In the genomic region with DNA sequence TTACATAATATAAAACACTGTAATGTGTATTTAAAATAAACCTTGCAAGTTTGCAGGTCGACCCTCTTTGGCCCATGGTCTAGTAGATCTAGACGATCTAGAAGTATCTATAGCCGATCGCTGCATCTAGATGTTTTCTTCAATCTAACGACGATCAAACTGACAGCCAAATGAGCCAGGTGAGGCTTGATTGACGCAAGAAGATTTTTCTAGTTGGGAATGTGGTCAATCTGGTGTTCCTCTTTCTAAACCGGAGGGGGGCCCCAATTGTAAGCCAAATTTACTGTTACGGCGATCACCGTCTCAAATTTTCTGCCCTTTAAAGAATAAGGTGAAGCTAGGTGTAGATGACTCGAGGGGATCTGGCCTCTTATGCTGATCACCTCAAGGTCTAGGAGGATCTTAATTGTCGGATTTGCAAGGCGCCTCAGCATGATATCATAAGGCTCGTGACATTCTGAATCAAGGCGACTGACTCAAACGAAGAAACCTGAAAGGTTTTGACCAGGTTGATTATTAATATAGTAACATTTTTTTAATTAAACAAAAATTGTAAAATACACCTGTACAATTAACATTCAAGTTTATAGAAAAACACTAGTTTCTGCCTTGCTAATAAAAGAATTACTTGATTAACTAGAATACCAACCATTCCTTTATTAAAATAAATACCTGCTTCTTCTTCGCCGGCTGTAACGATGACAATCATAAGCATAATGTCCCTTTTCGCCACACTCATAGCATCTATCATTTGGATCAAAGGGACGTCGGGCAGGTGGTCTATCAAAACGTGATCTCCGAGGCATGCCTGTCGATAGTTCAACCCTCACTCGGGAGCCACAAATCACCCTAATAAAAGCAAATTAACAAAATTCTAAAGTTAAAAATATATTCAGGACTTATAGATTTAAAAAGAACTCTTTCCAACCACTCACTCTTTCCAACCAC, we compare ENCODE assay signal across 9 cellular contexts. TPM values are rescaled to one million over a fixed set of nuclear protein-coding genes. Genes with fewer than 3 reads are reported as not detected.
A peak's percentile ranks its signal among the peaks of the same experiment; 100 is the strongest.
DNase-seq lines count a peak whose midpoint lies in the region; ATAC-seq and TF ChIP-seq lines count a peak whose summit lies in the region.
"Had no signal": no experiment of that assay in that cellular context is flagged by ENCODE, and none has a peak within 500 bp of the region (broad histone marks: within the 10 kb centered on the region; RNA-seq: fewer than 3 reads in every experiment).

No MANE protein-coding gene starts in this region.

- TF ChIP-seq CTCF in activated CD8-positive, alpha-beta T cell treated with anti-CD3 and anti-CD28 coated beads for 36 hours (IDR thresholded peaks at IDR 0.05), result no peak
- TF ChIP-seq CTCF in suprapubic skin (IDR thresholded peaks at IDR 0.05) (no peak), GM10266 (IDR thresholded peaks at IDR 0.05; ENCODE audit: control insufficient read depth, insufficient read depth, low read depth, missing control alignments) (no peak)

- DNase-seq in activated CD4-positive, alpha-beta T cell treated with anti-CD3 and anti-CD28 coated beads, Interleukin-2, amount 10 ng/mL, durations not matched to agents 7 days and 5 days, result no peak
- DNase-seq in activated CD4-positive, alpha-beta T cell treated with anti-CD3 and anti-CD28 coated beads, Interleukin-2, amount 50 U/mL, for 4 hours, result no peak
- peak; percentile 46 for DNase-seq in activated CD8-positive, alpha-beta T cell treated with anti-CD3 and anti-CD28 coated beads for 36 hours
- DNase-seq in suprapubic skin (ENCODE audit: low spot score in 2 of 2) (no peak), GM10266 (ENCODE audit: extremely low spot score) (no peak), anterior cingulate cortex (lab: John Stamatoyannopoulos, UW) (no peak), COLO668 (lab: John Stamatoyannopoulos, UW; ENCODE audit: unreplicated experiment) (no peak)
- DNase-seq: NCI-H146 had no signal

- peaks cover 69% of the 10 kb centered on the region for H3K4me1 Mint-ChIP-seq in activated CD4-positive, alpha-beta T cell treated with anti-CD3 and anti-CD28 coated beads, Interleukin-2, amount 10 ng/mL, durations not matched to agents 7 days and 5 days
- peaks cover 62% of the 10 kb centered on the region for H3K4me1 Mint-ChIP-seq in activated CD8-positive, alpha-beta T cell treated with anti-CD3 and anti-CD28 coated beads for 36 hours (ENCODE audit: low read depth)

- H3K27ac Mint-ChIP-seq in activated CD4-positive, alpha-beta T cell treated with anti-CD3 and anti-CD28 coated beads, Interleukin-2, amount 10 ng/mL, durations not matched to agents 7 days and 5 days, result peak overlapping the region; percentile 99
- H3K27ac Mint-ChIP-seq in activated CD8-positive, alpha-beta T cell treated with anti-CD3 and anti-CD28 coated beads for 36 hours, result peak overlapping the region; percentile 100

- H3K27me3 ChIP-seq in suprapubic skin, result no peaks in the 10 kb centered on the region

- H3K27me3 Mint-ChIP-seq in activated CD4-positive, alpha-beta T cell treated with anti-CD3 and anti-CD28 coated beads, Interleukin-2, amount 10 ng/mL, durations not matched to agents 7 days and 5 days, result no peaks in the 10 kb centered on the region
- peaks cover 3% of the 10 kb centered on the region for H3K27me3 Mint-ChIP-seq in activated CD8-positive, alpha-beta T cell treated with anti-CD3 and anti-CD28 coated beads for 36 hours

- no peak for TF ChIP-seq EP300 in suprapubic skin (IDR thresholded peaks at IDR 0.05)

- 57% methylated on average over 27 of the region's 27 CpGs for WGBS in suprapubic skin

- POLR2A ChIA-PET in activated CD4-positive, alpha-beta T cell treated with anti-CD3 and anti-CD28 coated beads, Interleukin-2, amount 10 ng/mL, durations not matched to agents 7 days and 5 days (lab: Charles Lee), result no interaction called here
- POLR2A ChIA-PET in activated CD8-positive, alpha-beta T cell treated with anti-CD3 and anti-CD28 coated beads for 36 hours (lab: Charles Lee), result interaction anchor here (0.7 to 12.8 kb wide), 12 partner anchors 8 to 176 kb away, joined by 3 to 209 read pairs (median 5); a partner anchor contains a TSS

- H3K4me3 ChIP-seq in iPS-18c (ENCODE audit: insufficient read depth, low read depth, low read length) (peak overlapping the region; percentile 98), suprapubic skin (peak overlapping the region; percentile 93)

- peaks cover 44% of the 10 kb centered on the region for H3K4me1 ChIP-seq in suprapubic skin

- H3K9me3 Mint-ChIP-seq in activated CD4-positive, alpha-beta T cell treated with anti-CD3 and anti-CD28 coated beads, Interleukin-2, amount 10 ng/mL, durations not matched to agents 7 days and 5 days, result no peaks in the 10 kb centered on the region
- no peaks in the 10 kb centered on the region for H3K9me3 Mint-ChIP-seq in activated CD8-positive, alpha-beta T cell treated with anti-CD3 and anti-CD28 coated beads for 36 hours

- H3K36me3 ChIP-seq in suprapubic skin, result peaks cover 51% of the 10 kb centered on the region

- CTCF ChIA-PET in activated CD4-positive, alpha-beta T cell treated with anti-CD3 and anti-CD28 coated beads, Interleukin-2, amount 10 ng/mL, durations not matched to agents 7 days and 5 days (lab: Charles Lee), result interaction anchor here (0.8 to 1.4 kb wide), 3 partner anchors 9 to 673 kb away, joined by 3 to 4 read pairs (median 3); a partner anchor contains a TSS
- CTCF ChIA-PET in activated CD8-positive, alpha-beta T cell treated with anti-CD3 and anti-CD28 coated beads for 36 hours (lab: Charles Lee), result interaction anchor here (1.3 kb wide), 1 partner anchor 168 kb away, joined by 3 read pairs; no protein-coding TSS in a partner anchor

- TF ChIP-seq POLR2A in suprapubic skin (IDR thresholded peaks at IDR 0.05), result no peak

- H3K4me3 Mint-ChIP-seq in activated CD4-positive, alpha-beta T cell treated with anti-CD3 and anti-CD28 coated beads, Interleukin-2, amount 10 ng/mL, durations not matched to agents 7 days and 5 days, result peak overlapping the region; percentile 91
- peak overlapping the region; percentile 95 for H3K4me3 Mint-ChIP-seq in activated CD8-positive, alpha-beta T cell treated with anti-CD3 and anti-CD28 coated beads for 36 hours

- H3K36me3 Mint-ChIP-seq in activated CD4-positive, alpha-beta T cell treated with anti-CD3 and anti-CD28 coated beads, Interleukin-2, amount 10 ng/mL, durations not matched to agents 7 days and 5 days (ENCODE audit: low read depth), result peaks cover 64% of the 10 kb centered on the region
- H3K36me3 Mint-ChIP-seq in activated CD8-positive, alpha-beta T cell treated with anti-CD3 and anti-CD28 coated beads for 36 hours (ENCODE audit: low read depth), result peaks cover 70% of the 10 kb centered on the region

- intact Hi-C loops in activated CD8-positive, alpha-beta T cell treated with anti-CD3 and anti-CD28 coated beads for 36 hours (cut with micrococcal nuclease), result loop anchor here (10.0 kb wide), 1 partner anchor 434 kb away; no protein-coding TSS in a partner anchor

- no peak overlapping the region for H3K27ac ChIP-seq in suprapubic skin

- ATAC-seq in activated CD8-positive, alpha-beta T cell treated with anti-CD3 and anti-CD28 coated beads for 36 hours, result no peak

- H3K9me3 ChIP-seq in iPS-18c (ENCODE audit: control insufficient read depth, insufficient read depth, low read length) (no peaks in the 10 kb centered on the region), suprapubic skin (no peaks in the 10 kb centered on the region)

RNA-seq across cellular contexts. Expression of a gene that starts 2.0 kb away (rescaled TPM):
- 100 to 1,000 TPM; 225 to 272 TPM for total RNA-seq in activated CD4-positive, alpha-beta T cell treated with anti-CD3 and anti-CD28 coated beads, Interleukin-2, amount 10 ng/mL, durations not matched to agents 7 days and 5 days
- 100 to 1,000 TPM; 320 to 333 TPM for total RNA-seq in activated CD8-positive, alpha-beta T cell treated with anti-CD3 and anti-CD28 coated beads for 36 hours
- total RNA-seq in suprapubic skin, result 100 to 1,000 TPM in 1 of 4 donors, 10 to 100 TPM in 3; 90.4 to 144 (median 94.2) TPM

RNA-seq across cellular contexts. Expression of a gene that starts 28.9 kb away (rescaled TPM):
- 10 to 100 TPM; 17.5 to 18.6 TPM for total RNA-seq in activated CD4-positive, alpha-beta T cell treated with anti-CD3 and anti-CD28 coated beads, Interleukin-2, amount 10 ng/mL, durations not matched to agents 7 days and 5 days
- total RNA-seq in activated CD8-positive, alpha-beta T cell treated with anti-CD3 and anti-CD28 coated beads for 36 hours, result 10 to 100 TPM; 30.2 to 33.4 TPM
- total RNA-seq in suprapubic skin, result 1 to 10 TPM; 3.9 to 7.7 (median 4.7) TPM
